15 cellular contexts compared by ENCODE assay signal in genomic region chr20:4546786-4547185, GRCh38.
DNase-seq lines count a peak whose midpoint lies in the region; FAIRE-seq and TF ChIP-seq lines count a peak whose summit lies in the region.
"Had no signal": no experiment of that assay in that cellular context is flagged by ENCODE, and none has a peak within 500 bp of the region (broad histone marks: within the 10 kb centered on the region; RNA-seq: fewer than 3 reads in every experiment).

No MANE protein-coding gene starts in this region.

- TF ChIP-seq CTCF in astrocyte of the spinal cord (IDR thresholded peaks at IDR 0.05; ENCODE audit: low read depth, low read length), result no peak
- no peak for TF ChIP-seq CTCF in suprapubic skin (IDR thresholded peaks at IDR 0.05)
- no peak for TF ChIP-seq CTCF in adrenal gland (IDR thresholded peaks at IDR 0.05)

- WGBS in suprapubic skin, result 83% methylated on average over 2 of the region's 2 CpGs
- 53 to 66% (median 57%) methylated on average over 2 of the region's 2 CpGs for whole genome bisulfite sequencing in adrenal gland, 4 donors

- H3K27ac ChIP-seq in suprapubic skin (no peak overlapping the region), adrenal gland (no peak overlapping the region)
- H3K27ac ChIP-seq: psoas muscle, testis had no signal

- intact Hi-C loops in adrenal gland (cut with DNase I), result no loop called here

- H3K36me3 ChIP-seq in suprapubic skin, result no peaks in the 10 kb centered on the region
- no peaks in the 10 kb centered on the region for H3K36me3 ChIP-seq in adrenal gland (replicated peaks in 1 of 2)

- TF ChIP-seq EP300 in suprapubic skin (IDR thresholded peaks at IDR 0.05), result no peak

- peaks cover 4% of the 10 kb centered on the region for H3K9me3 ChIP-seq in suprapubic skin
- H3K9me3 ChIP-seq in adrenal gland (replicated peaks in 1 of 3), result no peaks in the 10 kb centered on the region
- H3K9me3 ChIP-seq: psoas muscle, testis had no signal

- H3K27me3 ChIP-seq in suprapubic skin (no peaks in the 10 kb centered on the region), adrenal gland (no peaks in the 10 kb centered on the region)
- H3K27me3 ChIP-seq: testis had no signal

- no peak overlapping the region for H3K4me3 ChIP-seq in astrocyte of the spinal cord (ENCODE audit: low read depth, low read length)
- H3K4me3 ChIP-seq in suprapubic skin, result no peak overlapping the region
- H3K4me3 ChIP-seq in adrenal gland, result no peak overlapping the region
- H3K4me3 ChIP-seq: psoas muscle, testis had no signal

- in situ Hi-C loops in astrocyte of the spinal cord (cut with HindIII; ENCODE audit: low sequenced_read_pairs), result no loop called here

- FAIRE-seq in HTR-8/SVneo (lab: Jason Lieb, UNC), result peak; percentile 88

- no peaks in the 10 kb centered on the region for H3K4me1 ChIP-seq in suprapubic skin
- H3K4me1 ChIP-seq in adrenal gland (replicated peaks in 1 of 2), result no peaks in the 10 kb centered on the region
- H3K4me1 ChIP-seq: psoas muscle, testis had no signal

- no peak for TF ChIP-seq POLR2A in suprapubic skin (IDR thresholded peaks at IDR 0.05)
- TF ChIP-seq POLR2A in adrenal gland (IDR thresholded peaks at IDR 0.05), result no peak

- DNase-seq in AG08395 (ENCODE audit: low spot score) (peak; percentile 83), HTR-8/SVneo (ENCODE audit: insufficient read length, low spot score) (peak; percentile 60), astrocyte of the spinal cord (ENCODE audit: low read depth, low spot score) (peak; percentile 79), iris pigment epithelial cell (ENCODE audit: low read depth) (peak; percentile 87), suprapubic skin (ENCODE audit: low spot score in 2 of 2) (no peak), NCI-H345 treated with DMSO at 0.1 percent for 48 hours (lab: John Stamatoyannopoulos, UW; ENCODE audit: unreplicated experiment) (no peak), NCI-H1417 (lab: John Stamatoyannopoulos, UW) (no peak), adrenal gland (no peak)
- DNase-seq: activated CD4-positive, CD25-positive, alpha-beta regulatory T cell treated with anti-CD3 and anti-CD28 coated beads, Interleukin-2, amount 50 U/mL, for 72 hours; C1 segment of cervical spinal cord; MM.1S; NCI-H446; psoas muscle; SIG-M5; testis had no signal

Comparison
In these comparisons a context has a peak if more than half of its experiments do, and no peak if none do; other contexts are left out.
1. DNase-seq: peak in AG08395 (single experiment), HTR-8/SVneo (single experiment), astrocyte of the spinal cord (single experiment) and iris pigment epithelial cell (single experiment); none in suprapubic skin (0 of 2), NCI-H345 treated with DMSO at 0.1 percent for 48 hours (single experiment), NCI-H1417 (0 of 3) and adrenal gland (0 of 7).